Comparison of ENCODE assay signal across 8 cellular contexts in the genomic region with DNA sequence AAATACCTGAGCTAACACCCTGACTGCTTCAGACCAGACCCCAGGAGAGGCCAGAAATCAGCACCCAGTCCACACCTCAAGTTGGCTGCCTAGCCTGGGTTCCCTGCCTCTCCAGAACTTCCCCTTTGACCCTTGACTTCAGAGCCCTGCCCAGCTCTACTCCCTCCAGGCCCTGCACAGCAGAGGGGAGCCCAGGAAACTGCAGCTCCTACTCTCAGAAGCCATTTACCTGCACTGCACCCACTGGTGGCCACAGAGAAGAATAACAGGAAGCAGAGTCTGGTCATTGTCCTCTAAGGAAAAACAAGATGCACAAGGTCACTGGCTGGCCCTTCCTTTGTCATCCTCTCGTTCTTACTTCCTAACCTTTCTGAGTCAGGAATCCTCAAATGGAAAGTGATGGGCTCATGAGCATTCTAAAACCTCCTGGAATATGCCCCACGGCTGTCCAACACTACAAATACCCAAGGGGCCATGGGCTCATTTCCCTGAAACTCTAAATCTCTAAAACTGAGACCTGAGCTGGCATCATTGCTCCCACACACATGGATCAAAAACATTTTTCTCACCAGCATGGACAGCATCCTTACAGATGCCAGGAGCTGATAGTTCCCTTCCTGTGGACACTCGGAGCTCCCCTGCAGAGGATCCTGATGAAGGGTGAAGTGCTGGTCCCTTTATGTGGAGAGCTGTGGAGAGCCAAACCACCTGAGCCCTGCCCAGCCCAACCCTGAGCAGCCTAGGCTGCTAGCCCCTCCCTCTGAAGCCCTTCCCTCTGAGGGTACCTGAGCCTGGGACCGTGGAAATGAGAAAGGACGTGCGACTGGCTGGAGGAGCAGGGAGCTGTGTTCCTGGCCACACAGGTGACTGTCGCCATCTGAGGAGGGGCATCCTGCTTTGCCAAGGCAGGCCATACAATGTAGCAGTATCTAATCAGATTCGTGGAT. TPM values are rescaled to one million over a fixed set of nuclear protein-coding genes. Genes with fewer than 3 reads are reported as not detected.
DNase-seq lines count a peak whose midpoint lies in the region; ATAC-seq, FAIRE-seq and TF ChIP-seq lines count a peak whose summit lies in the region.

Gene ITLN2, minus strand, starts transcription at position 652 of the 947 bp plus-strand sequence. Its CDS starts 68 bp downstream, at position 584.

- in situ Hi-C loops in HepG2 (cut with HindIII; ENCODE audit: extremely low pct_ligation_motif_present, low pct_unique_long_range_greater_than_20kb): loop anchor here (5.0 to 10.0 kb wide), 2 partner anchors 117 to 230 kb away; no protein-coding TSS in a partner anchor

- peak; percentile 86 for FAIRE-seq in HepG2 (lab: Jason Lieb, UNC)

- no peak within 1 kb of the TSS for H3K4me3 ChIP-seq in HepG2 (replicated peaks in 1 of 3; ENCODE audit: insufficient read depth in 1 of 3, low read depth in 2 of 3, low read length in 3 of 3)
- H3K4me3 ChIP-seq in psoas muscle: no peak within 1 kb of the TSS

- H3K27me3 ChIP-seq in HepG2 (ENCODE audit: control insufficient read depth in 1 of 2, insufficient read depth in 2 of 2, low read length in 2 of 2) (0 out of 5 replicates have a peak, but pooled peaks cover 0 to 4% of the 10 kb centered on the region in 2 experiments), psoas muscle (ENCODE audit: insufficient read depth in 3 of 3, low read length in 2 of 3) (peaks cover 0 to 16% (median 2%) of the 10 kb centered on the region in 3 donors)

- H3K27ac ChIP-seq in HepG2 (ENCODE audit: extremely low read length, insufficient read depth, low read length): no peak within 1 kb of the TSS
- H3K27ac ChIP-seq in psoas muscle: no peak within 1 kb of the TSS

- DNase-seq in NCI-H524 (lab: John Stamatoyannopoulos, UW) (peak; percentile 7 to 10), NCI-H524 treated with DMSO at 0.1 percent for 48 hours (lab: John Stamatoyannopoulos, UW) (no peak), HK-2 (ENCODE audit: unreplicated experiment) (peak; percentile 33), T follicular helper cell (ENCODE audit: low read depth) (peak; percentile 14), astrocyte of the hippocampus (ENCODE audit: low read depth, low spot score) (peak; percentile 29), HepG2 (ENCODE audit: low spot score) (peak; percentile 67), stromal cell of bone marrow (ENCODE audit: low read depth) (peak; percentile 6), psoas muscle (no peak)

- WGBS in HepG2 (ENCODE audit: low lambda C conversion rate): 33% methylated on average over 8 of the region's 8 CpGs
- WGBS in psoas muscle, 3 donors: 61 to 72% (median 63%) methylated on average over 8 of the region's 8 CpGs

- ATAC-seq in HepG2 (peak; percentile 90), psoas muscle (no peak)

- intact Hi-C loops in HepG2 (cut with micrococcal nuclease; ENCODE audit: unreplicated experiment) (loop anchor here (1.0 kb wide), 1 partner anchor 11 kb away; no protein-coding TSS in a partner anchor), psoas muscle (cut with DNase I) (loop anchor here in 1 of 2 donors (10.0 kb wide), 1 partner anchor 120 kb away; no protein-coding TSS in a partner anchor)

- no peak within 1 kb of the TSS for H3K4me2 ChIP-seq in HepG2 (ENCODE audit: low read depth, low read length)

- POLR2A ChIA-PET in HepG2 (lab: Yijun Ruan, JAX): no interaction called here

- BruUV-seq in HepG2 (replicated peaks; lab: Mats Ljungman, UMichigan): no TSS peak

- TF ChIP-seq RAD21 in HepG2 (CRISPR knock-in tag; IDR thresholded peaks at IDR 0.05): peak; percentile 59; the same call in 1 of the 2 replicates

- H3K9ac ChIP-seq in HepG2 (ENCODE audit: insufficient read depth, low read depth, low read length): no peak within 1 kb of the TSS

- TF ChIP-seq CTCF in HepG2 (CRISPR knock-in tag; IDR thresholded peaks at IDR 0.05) (peak; percentile 82), psoas muscle (IDR thresholded peaks at IDR 0.05) (no peak)

- no peak for TF ChIP-seq POLR2A in HepG2 (IDR thresholded peaks at IDR 0.05; ENCODE audit: insufficient read depth in 1 of 2, low read depth in 2 of 2, low read length in 2 of 2)

- CTCF ChIA-PET in HepG2 (lab: Yijun Ruan, JAX; ENCODE audit: low intra/inter-chr PET ratio, low total read pairs): interaction anchor here (1.5 to 1.6 kb wide), 2 partner anchors 12 to 119 kb away, joined by 4 to 9 read pairs; no protein-coding TSS in a partner anchor

- no peaks in the 10 kb centered on the region for H4K20me1 ChIP-seq in HepG2 (ENCODE audit: insufficient read depth, low read length)

- no peak for TF ChIP-seq EP300 in HepG2 (IDR thresholded peaks at IDR 0.05; ENCODE audit: low read depth in 2 of 2, low read length in 2 of 2)
- TF ChIP-seq EP300 in HepG2 (CRISPR knock-in tag; IDR thresholded peaks at IDR 0.05; ENCODE audit: borderline replicate concordance): no peak

- H3K4me1 ChIP-seq in HepG2 (ENCODE audit: insufficient read depth, low read length) (peaks cover 19% of the 10 kb centered on the region), psoas muscle (no peaks in the 10 kb centered on the region)

- H2AFZ ChIP-seq in HepG2 (ENCODE audit: low read length): no peak within 1 kb of the TSS

- H3K9me3 ChIP-seq in HepG2 (ENCODE audit: low read length) (no peaks in the 10 kb centered on the region), psoas muscle (no peaks in the 10 kb centered on the region)

- H3K79me2 ChIP-seq in HepG2 (ENCODE audit: insufficient read depth, low read length): no peaks in the 10 kb centered on the region

- H3K36me3 ChIP-seq in HepG2 (replicated peaks in 1 of 2; ENCODE audit: control insufficient read depth in 1 of 2, insufficient read depth in 2 of 2, low read length in 2 of 2): no peaks in the 10 kb centered on the region
- H3K36me3 ChIP-seq in psoas muscle (ENCODE audit: insufficient read depth in 1 of 2, low read depth in 1 of 2): no peaks in the 10 kb centered on the region

TF ChIP-seq in HepG2, 621 proteins besides CTCF, POLR2A, EP300 and RAD21:
- TF ChIP-seq ZNF772 (CRISPR knock-in tag; IDR thresholded peaks at IDR 0.05) (0 out of 2 replicates have a peak, but pooled peaks have one; percentile 52), SOX6 (IDR thresholded peaks at IDR 0.05) (no peak), SOX6 (CRISPR knock-in tag; IDR thresholded peaks at IDR 0.05) (peak; percentile 45; the same call in 1 of the 2 replicates), TOE1 (CRISPR knock-in tag; IDR thresholded peaks at IDR 0.05) (no peak), ELF1 (CRISPR knock-in tag; IDR thresholded peaks at IDR 0.05) (peak; percentile 73), ELF3 (CRISPR knock-in tag; IDR thresholded peaks at IDR 0.05) (peak; percentile 71), STAG1 (CRISPR knock-in tag; IDR thresholded peaks at IDR 0.05) (peak; percentile 63), SKI (IDR thresholded peaks at IDR 0.05; ENCODE audit: partially characterized antibody) (no peak), SOX13 (IDR thresholded peaks at IDR 0.05) (no peak), SOX13 (CRISPR knock-in tag; conservative IDR thresholded peaks at IDR 0.05 in 1 of 2, IDR thresholded peaks at IDR 0.05 in 1 of 2) (0 out of 4 replicates have a peak, but pooled peaks of 1 of the 2 experiments have one; percentile 27), PRPF4 (IDR thresholded peaks at IDR 0.05; ENCODE audit: low read depth, low read length, poor library complexity, severe bottlenecking) (no peak), TP53 (CRISPR knock-in tag; conservative IDR thresholded peaks at IDR 0.05) (no peak), NBN (conservative IDR thresholded peaks at IDR 0.05) (no peak), RORA (CRISPR knock-in tag; IDR thresholded peaks at IDR 0.05) (no peak), ZNF331 (CRISPR knock-in tag; IDR thresholded peaks at IDR 0.05) (0 out of 2 replicates have a peak, but pooled peaks have one; percentile 8), ZFP90 (CRISPR knock-in tag; IDR thresholded peaks at IDR 0.05; ENCODE audit: borderline replicate concordance) (no peak), CCDC6 (CRISPR knock-in tag; IDR thresholded peaks at IDR 0.05) (no peak), TBX2 (CRISPR knock-in tag; IDR thresholded peaks at IDR 0.05; ENCODE audit: borderline replicate concordance) (0 out of 2 replicates have a peak, but pooled peaks have one; percentile 22), ESRRA (CRISPR knock-in tag; IDR thresholded peaks at IDR 0.05; ENCODE audit: low read depth) (0 out of 2 replicates have a peak, but pooled peaks have one; percentile 47), NR2F6 (IDR thresholded peaks at IDR 0.05) (no peak), NR2F6 (CRISPR knock-in tag; IDR thresholded peaks at IDR 0.05) (0 out of 2 replicates have a peak, but pooled peaks have one; percentile 27), ZNF333 (CRISPR knock-in tag; IDR thresholded peaks at IDR 0.05; ENCODE audit: borderline replicate concordance) (no peak), SMC3 (IDR thresholded peaks at IDR 0.05; ENCODE audit: low read length) (peak; percentile 81), XRCC5 (optimal IDR thresholded peaks at IDR 0.05; ENCODE audit: low read length) (peak; percentile 43)
TF ChIP-seq in HepG2: peak in this region for 12.

RNA-seq across cellular contexts. Expression of gene ITLN2, which starts in this region (rescaled TPM):
- not detected in 2 replicates for total RNA-seq in HepG2 (2016; rRNA removed; fragmentation: Illumina TruSeq; extraction: Trizol)
- total RNA-seq in HepG2 (2016; cell fraction: cytosol; rRNA removed; fragmentation: Illumina TruSeq; extraction: Trizol; ENCODE audit: low read depth): not detected in 2 replicates
- total RNA-seq in HepG2 (2016; cell fraction: insoluble cytoplasmic fraction; rRNA removed; fragmentation: Illumina TruSeq; extraction: Trizol): not detected in 2 replicates
- total RNA-seq in HepG2 (2016; cell fraction: membrane; rRNA removed; fragmentation: Illumina TruSeq; extraction: Trizol): not detected in 2 replicates
- not detected in 2 replicates for total RNA-seq in HepG2 (2016; cell fraction: nucleus; rRNA removed; fragmentation: Illumina TruSeq; extraction: Trizol)
- not detected in 2 replicates for polyA plus RNA-seq in HepG2 (2011; rRNA removed)
- polyA plus RNA-seq in HepG2 (2011; cell fraction: cytosol; rRNA removed): not detected in 2 replicates
- not detected in 2 replicates for polyA plus RNA-seq in HepG2 (2011; cell fraction: nucleus; rRNA removed)
- not detected in 2 replicates for polyA plus RNA-seq in HepG2 (2012)
- not detected in 2 replicates for polyA plus RNA-seq in HepG2 (2016; cell fraction: cytosol; fragmentation: Illumina TruSeq; extraction: Trizol; ENCODE audit: low read depth)
- polyA plus RNA-seq in HepG2 (2016; cell fraction: insoluble cytoplasmic fraction; fragmentation: Illumina TruSeq; extraction: Trizol; ENCODE audit: low read depth): not detected in 2 replicates
- not detected in 2 replicates for polyA plus RNA-seq in HepG2 (2016; cell fraction: membrane; fragmentation: Illumina TruSeq; extraction: Trizol; ENCODE audit: low read depth)
- not detected in 2 replicates for polyA plus RNA-seq in HepG2 (2016; cell fraction: nucleus; fragmentation: Illumina TruSeq; extraction: Trizol; ENCODE audit: insufficient read depth, low read depth)
- not detected in 2 replicates for polyA minus RNA-seq in HepG2 (2011; rRNA and poly(A)+ RNA removed; ENCODE audit: low replicate concordance)
- not detected in 2 replicates for polyA minus RNA-seq in HepG2 (2011; cell fraction: cytosol; rRNA and poly(A)+ RNA removed)
- polyA minus RNA-seq in HepG2 (2011; cell fraction: nucleus; rRNA and poly(A)+ RNA removed): not detected in 2 replicates
- not detected for total RNA-seq in psoas muscle
- polyA plus RNA-seq in psoas muscle: not detected

Comparison
In these comparisons a context has a peak if more than half of its experiments do, and no peak if none do; other contexts are left out.
1. DNase-seq: peak in NCI-H524 (2 of 2), HK-2 (single experiment), T follicular helper cell (single experiment), astrocyte of the hippocampus (single experiment) and stromal cell of bone marrow (single experiment); none in NCI-H524 treated with DMSO at 0.1 percent for 48 hours (single experiment) and psoas muscle (0 of 2).
2. Peak in DNase-seq and ATAC-seq in HepG2; RNA of the gene not detected or under 1 TPM.